In the genomic region with DNA sequence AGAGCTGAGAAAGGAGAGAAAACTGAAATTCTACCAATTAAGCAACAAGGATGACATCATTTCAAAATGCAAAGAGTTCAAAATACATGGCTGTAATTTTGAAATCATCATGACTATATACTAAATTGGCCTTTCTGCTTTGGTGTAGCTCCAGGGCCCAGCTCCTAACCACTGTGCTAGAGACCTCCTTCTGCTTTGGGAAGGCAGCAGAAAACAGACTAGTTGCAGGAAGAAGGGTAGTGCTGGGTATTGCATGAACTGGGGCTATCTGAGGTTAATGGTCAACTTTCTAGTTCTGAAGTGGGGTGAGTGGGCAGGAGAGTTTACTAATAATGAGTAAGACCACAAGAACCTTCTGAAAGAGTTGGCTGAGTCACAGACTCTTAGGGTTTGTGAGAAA, we compare ENCODE assay signal across 10 cellular contexts.
A peak's percentile ranks its signal among the peaks of the same experiment; 100 is the strongest.
DNase-seq lines count a peak whose midpoint lies in the region; ATAC-seq and TF ChIP-seq lines count a peak whose summit lies in the region.
"Had no signal": no experiment of that assay in that cellular context is flagged by ENCODE, and none has a peak within 500 bp of the region (broad histone marks: within the 10 kb centered on the region; RNA-seq: fewer than 3 reads in every experiment).

No MANE protein-coding gene starts in this region.

- DNase-seq in fibroblast of mammary gland (ENCODE audit: low read depth) = peak; percentile 90
- DNase-seq in NCI-H774 (lab: John Stamatoyannopoulos, UW) = no peak
- DNase-seq in superior temporal gyrus (ENCODE audit: extremely low spot score) = no peak
- DNase-seq in activated effector memory CD4-positive, alpha-beta T cell treated with anti-CD3 and anti-CD28 coated beads, Interleukin-2, amount 50 U/mL, for 16 hours = no peak
- no peak for DNase-seq in islet precursor cell
- DNase-seq: GDM1; stimulated activated CD4-positive, alpha-beta T cell treated with anti-CD3 and anti-CD28 coated beads, Interleukin-4, amount 100 ng/mL, for 1 hour had no signal

- no peak for TF ChIP-seq CTCF in fibroblast of mammary gland (conservative IDR thresholded peaks at IDR 0.05; ENCODE audit: control insufficient read depth, insufficient read depth, low read depth, low read length)

- no peak overlapping the region for H3K4me3 ChIP-seq in fibroblast of mammary gland (ENCODE audit: control insufficient read depth, low read depth, low read length)

- ATAC-seq in GM18502 (IDR thresholded peaks at IDR 0.05; ENCODE audit: poor library complexity, unreplicated experiment) (peak; percentile 84), GM21423 (IDR thresholded peaks at IDR 0.05; ENCODE audit: unreplicated experiment) (peak; percentile 99), HG03342 (IDR thresholded peaks at IDR 0.05; ENCODE audit: unreplicated experiment) (peak; percentile 100)
